Comparison of ENCODE assay signal across 28 cellular contexts in genomic region chr7:122719010-122719578, GRCh38. TPM values are rescaled to one million over a fixed set of nuclear protein-coding genes. Genes with fewer than 3 reads are reported as not detected.
"Had no signal": no experiment of that assay in that cellular context is flagged by ENCODE, and none has a peak within 500 bp of the region (broad histone marks: within the 10 kb centered on the region; RNA-seq: fewer than 3 reads in every experiment).

No MANE protein-coding gene starts in this region.

- ATAC-seq: activated CD4-positive, CD25-positive, alpha-beta regulatory T cell treated with anti-CD3 and anti-CD28 coated beads, Interleukin-2, amount 50 U/mL, for 24 hours; activated CD8-positive, alpha-beta T cell treated with anti-CD3 and anti-CD28 coated beads, Interleukin-2, amount 10 ng/mL, durations not matched to agents 7 days and 5 days; Panc1 had no signal

- H3K9me3 Mint-ChIP-seq: activated naive CD8-positive, alpha-beta T cell treated with anti-CD3 and anti-CD28 coated beads, Interleukin-2, amount 10 ng/mL, durations not matched to agents 7 days and 5 days had no signal

- H3K4me3 Mint-ChIP-seq: activated CD8-positive, alpha-beta T cell treated with anti-CD3 and anti-CD28 coated beads, Interleukin-2, amount 10 ng/mL, durations not matched to agents 7 days and 5 days; activated naive CD8-positive, alpha-beta T cell treated with anti-CD3 and anti-CD28 coated beads, Interleukin-2, amount 10 ng/mL, durations not matched to agents 7 days and 5 days had no signal

- DNase-seq: activated CD4-positive, alpha-beta T cell treated with anti-CD3 and anti-CD28 coated beads for 4 hours; activated CD4-positive, alpha-beta T cell treated with anti-CD3 and anti-CD28 coated beads, Interleukin-2, amount 50 U/mL, for 4 hours; activated CD8-positive, alpha-beta memory T cell treated with anti-CD3 and anti-CD28 coated beads, Interleukin-2, amount 50 U/mL, for 48 hours; activated CD8-positive, alpha-beta T cell treated with anti-CD3 and anti-CD28 coated beads, Interleukin-2, amount 10 ng/mL, durations not matched to agents 7 days and 5 days; activated naive CD4-positive, alpha-beta T cell treated with anti-CD3 and anti-CD28 coated beads, Interleukin-2, amount 50 U/mL, for 16 hours; activated naive CD8-positive, alpha-beta T cell treated with anti-CD3 and anti-CD28 coated beads, Interleukin-2, amount 10 ng/mL, durations not matched to agents 7 days and 5 days; activated T-cell treated with anti-CD3 and anti-CD28 coated beads, Interleukin-2, amount 50 U/mL, for 1 hour; adrenal gland; anterior cingulate cortex; MG63; MV-4-11; NCI-H1092 treated with DMSO at 0.1 percent for 48 hours; NCI-H1436; NCI-H187; NCI-H2081; NCI-H446; NCI-H524; OCI-M1; Right ventricle myocardium superior; SJCRH30; SK-N-SH; T-helper 1 cell; WERI-Rb-1 had no signal

- H3K27me3 Mint-ChIP-seq: activated naive CD8-positive, alpha-beta T cell treated with anti-CD3 and anti-CD28 coated beads, Interleukin-2, amount 10 ng/mL, durations not matched to agents 7 days and 5 days had no signal

- H3K9me3 ChIP-seq: adrenal gland, MG63, SJCRH30, SK-N-SH had no signal

- H3K27me3 ChIP-seq: adrenal gland, MG63, SJCRH30 had no signal

- H3K4me2 ChIP-seq: SK-N-SH had no signal

- H3K4me1 Mint-ChIP-seq: activated naive CD8-positive, alpha-beta T cell treated with anti-CD3 and anti-CD28 coated beads, Interleukin-2, amount 10 ng/mL, durations not matched to agents 7 days and 5 days had no signal

- H3K27ac Mint-ChIP-seq: activated CD8-positive, alpha-beta T cell treated with anti-CD3 and anti-CD28 coated beads, Interleukin-2, amount 10 ng/mL, durations not matched to agents 7 days and 5 days; activated naive CD8-positive, alpha-beta T cell treated with anti-CD3 and anti-CD28 coated beads, Interleukin-2, amount 10 ng/mL, durations not matched to agents 7 days and 5 days had no signal

- H3K36me3 ChIP-seq: adrenal gland, MG63, SJCRH30, WERI-Rb-1 had no signal

- H3K27ac ChIP-seq: adrenal gland, RWPE1, SJCRH30, WERI-Rb-1 had no signal

- H3K36me3 Mint-ChIP-seq: activated naive CD8-positive, alpha-beta T cell treated with anti-CD3 and anti-CD28 coated beads, Interleukin-2, amount 10 ng/mL, durations not matched to agents 7 days and 5 days had no signal

- H3K4me3 ChIP-seq: adrenal gland, MG63, SJCRH30 had no signal

- H3K9ac ChIP-seq: SK-N-SH had no signal

- H3K4me1 ChIP-seq: adrenal gland, SJCRH30 had no signal

RNA-seq across cellular contexts. Expression of gene RNF148, which starts 16.4 kb away (rescaled TPM):
- total RNA-seq: activated CD8-positive, alpha-beta T cell treated with anti-CD3 and anti-CD28 coated beads, Interleukin-2, amount 10 ng/mL, durations not matched to agents 7 days and 5 days; activated naive CD8-positive, alpha-beta T cell treated with anti-CD3 and anti-CD28 coated beads, Interleukin-2, amount 10 ng/mL, durations not matched to agents 7 days and 5 days; chondrocyte; SJCRH30; T-helper 2 cell treated with Interferon-gamma antibody and Interleukin-4, amounts not matched to agents 100 ng/mL and 5 ng/mL, for 36 hours had no signal
- polyA plus RNA-seq: SK-N-SH had no signal

RNA-seq across cellular contexts. Expression of gene RNF133, which starts 20.2 kb away (rescaled TPM):
- total RNA-seq: activated CD8-positive, alpha-beta T cell treated with anti-CD3 and anti-CD28 coated beads, Interleukin-2, amount 10 ng/mL, durations not matched to agents 7 days and 5 days; activated naive CD8-positive, alpha-beta T cell treated with anti-CD3 and anti-CD28 coated beads, Interleukin-2, amount 10 ng/mL, durations not matched to agents 7 days and 5 days; chondrocyte; SJCRH30; T-helper 2 cell treated with Interferon-gamma antibody and Interleukin-4, amounts not matched to agents 100 ng/mL and 5 ng/mL, for 36 hours had no signal
